12 cellular contexts compared by ENCODE assay signal in genomic region chr13:46607768-46608553, GRCh38. TPM values are rescaled to one million over a fixed set of nuclear protein-coding genes. Genes with fewer than 3 reads are reported as not detected.
DNase-seq lines count a peak whose midpoint lies in the region; ATAC-seq, FAIRE-seq and TF ChIP-seq lines count a peak whose summit lies in the region.
"Had no signal": no experiment of that assay in that cellular context is flagged by ENCODE, and none has a peak within 500 bp of the region (broad histone marks: within the 10 kb centered on the region; RNA-seq: fewer than 3 reads in every experiment).

No MANE protein-coding gene starts in this region.

- no peak overlapping the region for H3K4me3 Mint-ChIP-seq in activated T-helper 2 cell treated with anti-CD3 and anti-CD28 coated beads, Interferon-gamma antibody, Interleukin-2, Interleukin-4, amounts not matched to agents 10 μg/mL and 5 μg/mL and 100 μg/mL, durations not matched to agents 14 hours and 24 hours and 36 hours (ENCODE audit: low read depth)

- DNase-seq in GM18507 (ENCODE audit: extremely low spot score, insufficient read length, low read depth) (no peak), pancreas (no peak), putamen (ENCODE audit: low spot score) (no peak), Ammon's horn (ENCODE audit: low spot score) (no peak), KG1 (lab: John Stamatoyannopoulos, UW) (no peak)
- no peak for DNase-seq in activated T-helper 2 cell treated with anti-CD3 and anti-CD28 coated beads, Interferon-gamma antibody, Interleukin-2, Interleukin-4, amounts not matched to agents 10 μg/mL and 5 μg/mL and 100 μg/mL, durations not matched to agents 14 hours and 24 hours and 36 hours (ENCODE audit: low spot score)
- DNase-seq: Kasumi-1, spleen had no signal

- no peak overlapping the region for H3K4me3 ChIP-seq in pancreas
- H3K4me3 ChIP-seq: HAP-1, spleen, thoracic aorta had no signal

- intact Hi-C loops in activated T-helper 2 cell treated with anti-CD3 and anti-CD28 coated beads, Interferon-gamma antibody, Interleukin-2, Interleukin-4, amounts not matched to agents 10 μg/mL and 5 μg/mL and 100 μg/mL, durations not matched to agents 14 hours and 24 hours and 36 hours (cut with micrococcal nuclease): loop anchor here (2.0 to 5.0 kb wide), 3 partner anchors 15 to 59 kb away; no protein-coding TSS in a partner anchor
- intact Hi-C loops in pancreas (cut with DNase I): no loop called here

- no peaks in the 10 kb centered on the region for H3K9me3 ChIP-seq in pancreas
- H3K9me3 ChIP-seq: HAP-1, spleen, thoracic aorta had no signal

- H3K27ac Mint-ChIP-seq in activated T-helper 2 cell treated with anti-CD3 and anti-CD28 coated beads, Interferon-gamma antibody, Interleukin-2, Interleukin-4, amounts not matched to agents 10 μg/mL and 5 μg/mL and 100 μg/mL, durations not matched to agents 14 hours and 24 hours and 36 hours: peak overlapping the region; percentile 10

- no peak for TF ChIP-seq CTCF in pancreas (IDR thresholded peaks at IDR 0.05)

- H3K36me3 ChIP-seq in pancreas: no peaks in the 10 kb centered on the region
- H3K36me3 ChIP-seq: HAP-1, spleen, thoracic aorta had no signal

- peak; percentile 48 for ATAC-seq in HG02610 (IDR thresholded peaks at IDR 0.05; ENCODE audit: unreplicated experiment)
- ATAC-seq in pancreas: peak in 3 of 4 donors; percentile 43 to 63 (median 60)

- 68 to 70% methylated on average over 9 of the region's 9 CpGs for WGBS in pancreas, 2 donors

- no peak overlapping the region for H3K27ac ChIP-seq in pancreas
- H3K27ac ChIP-seq: thoracic aorta had no signal

- no peaks in the 10 kb centered on the region for H3K9me3 Mint-ChIP-seq in activated T-helper 2 cell treated with anti-CD3 and anti-CD28 coated beads, Interferon-gamma antibody, Interleukin-2, Interleukin-4, amounts not matched to agents 10 μg/mL and 5 μg/mL and 100 μg/mL, durations not matched to agents 14 hours and 24 hours and 36 hours

- peaks cover 41% of the 10 kb centered on the region for H3K4me1 Mint-ChIP-seq in activated T-helper 2 cell treated with anti-CD3 and anti-CD28 coated beads, Interferon-gamma antibody, Interleukin-2, Interleukin-4, amounts not matched to agents 10 μg/mL and 5 μg/mL and 100 μg/mL, durations not matched to agents 14 hours and 24 hours and 36 hours (ENCODE audit: low read depth)

- H3K4me1 ChIP-seq in pancreas: peaks cover 9 to 18% (median 17%) of the 10 kb centered on the region in 3 donors

- no peaks in the 10 kb centered on the region for H3K27me3 Mint-ChIP-seq in activated T-helper 2 cell treated with anti-CD3 and anti-CD28 coated beads, Interferon-gamma antibody, Interleukin-2, Interleukin-4, amounts not matched to agents 10 μg/mL and 5 μg/mL and 100 μg/mL, durations not matched to agents 14 hours and 24 hours and 36 hours (ENCODE audit: low read depth)

- H3K36me3 Mint-ChIP-seq in activated T-helper 2 cell treated with anti-CD3 and anti-CD28 coated beads, Interferon-gamma antibody, Interleukin-2, Interleukin-4, amounts not matched to agents 10 μg/mL and 5 μg/mL and 100 μg/mL, durations not matched to agents 14 hours and 24 hours and 36 hours (ENCODE audit: low read depth): no peaks in the 10 kb centered on the region

- FAIRE-seq in GM18507 (lab: Jason Lieb, UNC): peak; percentile 85
- FAIRE-seq in pancreas (lab: Jason Lieb, UNC): no peak
- FAIRE-seq: colon had no signal

- no peaks in the 10 kb centered on the region for H3K27me3 ChIP-seq in pancreas
- H3K27me3 ChIP-seq: spleen had no signal

RNA-seq across cellular contexts. Expression of gene LRCH1, which starts 55.0 kb away (rescaled TPM):
- total RNA-seq in activated T-helper 2 cell treated with anti-CD3 and anti-CD28 coated beads, Interferon-gamma antibody, Interleukin-2, Interleukin-4, amounts not matched to agents 10 μg/mL and 5 μg/mL and 100 μg/mL, durations not matched to agents 14 hours and 24 hours and 36 hours: 16.9 and 17.8 TPM in 2 replicates
- 10 to 100 TPM in 1 of 6 donors, 1 to 10 TPM in 5; 3.0 to 10.5 (median 4.2) TPM for total RNA-seq in pancreas
- polyA plus RNA-seq in pancreas: 1 to 10 TPM; 2.0 to 3.4 TPM
